In the genomic region with DNA sequence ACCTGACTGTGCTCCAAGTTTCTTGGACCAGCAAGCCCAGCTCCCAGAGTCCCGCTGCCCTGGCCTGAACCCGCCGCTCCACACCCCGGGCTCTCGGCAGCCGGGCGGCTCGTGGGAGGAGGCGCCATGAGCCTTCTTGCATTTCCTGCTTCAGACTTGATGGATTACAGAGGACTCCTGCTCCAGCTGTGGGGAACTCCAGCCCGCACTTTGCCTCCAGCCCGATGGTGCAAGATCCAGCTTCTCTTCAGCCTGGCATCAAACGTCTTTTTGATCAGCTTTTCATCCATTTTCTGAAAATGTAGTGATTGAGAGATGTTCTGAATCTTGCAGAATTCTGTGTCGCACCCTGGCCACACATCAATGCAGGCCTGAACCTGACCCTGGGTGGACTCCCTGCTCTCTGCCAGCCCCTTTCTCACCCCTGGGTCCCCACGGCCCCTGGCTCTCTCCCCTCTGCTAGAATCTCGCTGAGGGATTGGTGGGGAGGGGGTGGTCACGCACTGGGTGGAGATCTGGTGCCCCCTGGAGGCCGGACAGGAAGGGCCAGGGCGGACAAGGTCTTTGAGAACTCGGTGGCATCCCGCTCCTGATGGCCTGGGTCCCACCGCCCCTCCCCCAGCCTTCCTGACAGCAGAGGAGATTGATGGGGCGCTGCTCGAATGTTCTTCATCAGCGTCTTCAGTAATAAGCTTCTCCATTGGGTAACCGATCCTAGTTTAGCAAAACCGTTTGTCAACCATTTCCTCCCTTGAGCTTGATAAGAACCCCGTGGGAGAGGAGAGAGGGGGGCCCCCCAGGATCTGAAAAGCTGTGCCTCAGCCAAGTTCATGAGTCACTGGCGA, we compare ENCODE assay signal across 8 cellular contexts.
DNase-seq lines count a peak whose midpoint lies in the region; ATAC-seq lines count a peak whose summit lies in the region.

No MANE protein-coding gene starts in this region.

- peak; percentile 84 for ATAC-seq in central memory CD8-positive, alpha-beta T cell (replicated peaks; ENCODE audit: extremely low read depth, poor library complexity, severe bottlenecking)
- ATAC-seq in HG03097 (IDR thresholded peaks at IDR 0.05; ENCODE audit: low FRiP score, unreplicated experiment): no peak

- H3K27me3 Mint-ChIP-seq in central memory CD8-positive, alpha-beta T cell: no peaks in the 10 kb centered on the region

- DNase-seq in SIG-M5 treated with dmso at 0.1 percent for 504 hours (lab: John Stamatoyannopoulos, UW; ENCODE audit: unreplicated experiment) (peak; percentile 72), SIG-M5 (lab: John Stamatoyannopoulos, UW) (no peak), NCI-H2227 (lab: John Stamatoyannopoulos, UW; ENCODE audit: unreplicated experiment) (peak; percentile 83), islet precursor cell (peak; percentile 93)
- DNase-seq in activated CD4-positive, CD25-positive, alpha-beta regulatory T cell treated with anti-CD3 and anti-CD28 coated beads, Interleukin-2, amount 50 U/mL, for 16 hours (ENCODE audit: low read depth, low spot score): peak; percentile 55
- peak; percentile 66 to 77 for DNase-seq in central memory CD8-positive, alpha-beta T cell (ENCODE audit: low spot score in 2 of 2)
- DNase-seq in stimulated activated CD4-positive, alpha-beta T cell treated with anti-CD3 and anti-CD28 coated beads, Interleukin-12 subunit alpha, Interleukin-12 subunit beta, amount 100 ng/mL, for 24 hours (ENCODE audit: low read depth in 2 of 2): peak; percentile 51 to 78

- H3K27ac Mint-ChIP-seq in central memory CD8-positive, alpha-beta T cell (ENCODE audit: low read depth): peak overlapping the region; percentile 86

- no peaks in the 10 kb centered on the region for H3K9me3 Mint-ChIP-seq in central memory CD8-positive, alpha-beta T cell

- peaks cover 3% of the 10 kb centered on the region for H3K36me3 Mint-ChIP-seq in central memory CD8-positive, alpha-beta T cell (ENCODE audit: insufficient read depth)

- peaks cover 17% of the 10 kb centered on the region for H3K4me1 Mint-ChIP-seq in central memory CD8-positive, alpha-beta T cell

- peak overlapping the region; percentile 78 for H3K4me3 Mint-ChIP-seq in central memory CD8-positive, alpha-beta T cell
